Comparison of ENCODE assay signal across 12 cellular contexts in the genomic region with DNA sequence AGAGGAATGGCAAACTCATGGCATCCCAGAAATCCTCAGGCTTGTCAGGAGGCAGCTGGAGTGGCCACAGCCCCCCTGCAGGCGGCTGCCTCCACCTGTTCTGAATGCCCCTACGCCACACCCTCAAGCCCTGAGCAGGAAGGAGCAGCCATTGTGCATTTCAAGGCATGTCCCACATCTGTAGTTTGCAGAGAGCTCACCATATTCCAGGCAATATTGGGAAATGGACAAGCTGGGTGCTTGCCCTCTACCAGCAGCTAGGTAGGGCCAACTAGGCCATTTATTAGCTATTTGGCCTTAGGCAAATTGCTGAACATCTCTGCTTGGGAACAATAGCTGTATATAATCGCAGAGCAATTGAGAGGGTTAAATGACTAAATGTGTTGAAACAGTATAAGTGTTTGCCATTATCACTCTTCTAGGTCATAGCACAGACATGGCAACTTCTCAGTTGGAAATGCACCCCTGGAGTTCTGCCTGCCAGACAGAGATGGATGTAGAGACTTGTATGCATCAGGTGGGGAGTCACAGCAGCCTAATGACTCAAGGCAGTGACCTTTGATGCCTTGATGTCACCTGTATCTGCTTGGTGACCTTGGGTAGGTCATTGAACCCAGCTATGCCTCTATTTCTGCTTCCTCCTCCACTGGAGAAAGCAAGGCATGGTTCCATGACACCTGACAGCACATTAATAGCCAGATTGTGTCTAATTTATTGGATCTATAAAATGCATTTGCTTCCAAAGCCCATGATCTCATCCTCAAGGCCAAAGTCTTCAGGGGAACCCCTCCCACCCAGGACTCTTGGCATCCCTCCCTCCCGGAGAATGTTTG. TPM values are rescaled to one million over a fixed set of nuclear protein-coding genes. Genes with fewer than 3 reads are reported as not detected.
A peak's percentile ranks its signal among the peaks of the same experiment; 100 is the strongest.
DNase-seq lines count a peak whose midpoint lies in the region; ATAC-seq and TF ChIP-seq lines count a peak whose summit lies in the region.
"Had no signal": no experiment of that assay in that cellular context is flagged by ENCODE, and none has a peak within 500 bp of the region (broad histone marks: within the 10 kb centered on the region; RNA-seq: fewer than 3 reads in every experiment).

No MANE protein-coding gene starts in this region.

- H3K4me1 Mint-ChIP-seq in GM23338 = peaks cover 3% of the 10 kb centered on the region; the same call in 2 of the 3 replicates
- H3K4me1 Mint-ChIP-seq: T-cell had no signal

- H3K14ac ChIP-seq in neuronal stem cell (ENCODE audit: low read length) = no peak overlapping the region

- no peak overlapping the region for H3K4me2 ChIP-seq in GM23338
- no peak overlapping the region for H3K4me2 ChIP-seq in neuronal stem cell (ENCODE audit: insufficient read depth, low read length, poor library complexity, severe bottlenecking)

- no peaks in the 10 kb centered on the region for H3K27me3 ChIP-seq in GM23338 (ENCODE audit: insufficient read depth)
- H3K27me3 ChIP-seq in SJCRH30 = no peaks in the 10 kb centered on the region
- peaks cover 0 to 5% (median 0%) of the 10 kb centered on the region in 3 experiments for H3K27me3 ChIP-seq in neuronal stem cell (ENCODE audit: control insufficient read depth in 3 of 3, insufficient read depth in 3 of 3, low read depth in 1 of 3, low read length in 3 of 3)

- no CpG with 5 or more reads among the region's 4 CpGs for WGBS in neuronal stem cell (ENCODE audit: extremely low coverage in 2 of 2, insufficient read length in 2 of 2, insufficient replicate concordance in 1 of 2), 2 donors

- no peak overlapping the region for H2BK15ac ChIP-seq in neuronal stem cell (ENCODE audit: low read length)

- no peaks in the 10 kb centered on the region for H4K20me1 ChIP-seq in GM23338 (replicated peaks; ENCODE audit: insufficient read depth)

- H3K79me2 ChIP-seq in GM23338 (replicated peaks; ENCODE audit: insufficient read depth) = no peaks in the 10 kb centered on the region

- H3K4me1 ChIP-seq in GM23338 (ENCODE audit: insufficient read depth) (no peaks in the 10 kb centered on the region), SJCRH30 (no peaks in the 10 kb centered on the region), neuronal stem cell (ENCODE audit: control insufficient read depth in 2 of 2, insufficient read depth in 1 of 2, low read depth in 1 of 2, low read length in 2 of 2) (peaks cover 4 to 5% of the 10 kb centered on the region in 2 donors)

- in situ Hi-C loops in GM13977 (cut with MboI; ENCODE audit: low pct_unique_long_range_greater_than_20kb, low sequenced_read_pairs, unreplicated experiment) = no loop called here

- H3K36me3 Mint-ChIP-seq in GM23338 (ENCODE audit: low read depth) = no peaks in the 10 kb centered on the region; the same call in 2 of the 3 replicates
- H3K36me3 Mint-ChIP-seq: T-cell had no signal

- peaks cover 15% of the 10 kb centered on the region for H3K9me2 ChIP-seq in GM23338 (ENCODE audit: insufficient read depth)

- H3K9me3 ChIP-seq in SJCRH30 (replicated peaks) (no peaks in the 10 kb centered on the region), neuronal stem cell (replicated peaks in 1 of 2; ENCODE audit: control insufficient read depth in 2 of 2, insufficient read depth in 1 of 2, low read depth in 1 of 2, low read length in 2 of 2) (no peaks in the 10 kb centered on the region)

- H3K27me3 Mint-ChIP-seq in GM23338 (ENCODE audit: insufficient read depth, low read depth, poor library complexity) = peaks cover 11% of the 10 kb centered on the region

- H2AFZ ChIP-seq in GM23338 (peak overlapping the region; percentile 74; the same call in 1 of the 2 replicates), neuronal stem cell (ENCODE audit: low read length) (no peak overlapping the region)

- H3K4me3 Mint-ChIP-seq in GM23338 = no peak overlapping the region
- H3K4me3 Mint-ChIP-seq: H9, T-cell had no signal

- ATAC-seq in GM23338 (peak; percentile 31; the same call in 1 of the 3 replicates), GM18520 (IDR thresholded peaks at IDR 0.05; ENCODE audit: unreplicated experiment) (no peak)
- ATAC-seq: T-cell had no signal

- no peak overlapping the region for H4K91ac ChIP-seq in neuronal stem cell (ENCODE audit: low read depth, low read length, poor library complexity)

- no peak overlapping the region for H3K23ac ChIP-seq in neuronal stem cell (ENCODE audit: low read depth, low read length, poor library complexity)

- H3K9ac ChIP-seq in neuronal stem cell (ENCODE audit: low read depth, low read length, poor library complexity) = peak overlapping the region; percentile 10

- H2BK12ac ChIP-seq in neuronal stem cell (ENCODE audit: low read length) = no peak overlapping the region

- no peak for TF ChIP-seq CTCF in GM23338 (conservative IDR thresholded peaks at IDR 0.05; ENCODE audit: low read depth in 2 of 2)
- no peak for TF ChIP-seq CTCF in LNCaP clone FGC (IDR thresholded peaks at IDR 0.05; ENCODE audit: control insufficient read depth, extremely low read depth, insufficient read depth)
- TF ChIP-seq CTCF in GM13977 (IDR thresholded peaks at IDR 0.05; ENCODE audit: extremely low read depth, insufficient read depth, missing control alignments) = no peak

- peak overlapping the region; percentile 39 for H3K18ac ChIP-seq in neuronal stem cell (ENCODE audit: low read length)

- H2BK5ac ChIP-seq in neuronal stem cell (ENCODE audit: low read length) = no peak overlapping the region

- no peak overlapping the region for H4K8ac ChIP-seq in neuronal stem cell (ENCODE audit: low read depth, low read length)

- H3K4ac ChIP-seq in neuronal stem cell (ENCODE audit: low read length) = no peak overlapping the region

- no peak overlapping the region for H3K27ac Mint-ChIP-seq in GM23338
- H3K27ac Mint-ChIP-seq: H9, T-cell had no signal

- H3K4me3 ChIP-seq in GM23338 (no peak overlapping the region), LNCaP clone FGC (ENCODE audit: low read depth, low read length) (no peak overlapping the region), SJCRH30 (no peak overlapping the region), neuronal stem cell (ENCODE audit: low read length in 2 of 2) (no peak overlapping the region)

- no peak overlapping the region for H2BK120ac ChIP-seq in neuronal stem cell (ENCODE audit: low read depth, low read length)

- DNase-seq in GM23338 (ENCODE audit: low spot score) = no peak
- peak; percentile 80 for DNase-seq in LNCaP clone FGC (ENCODE audit: low read depth)
- peak; percentile 22 to 28 for DNase-seq in SJCRH30
- no peak for DNase-seq in neuronal stem cell (ENCODE audit: low spot score)
- no peak for DNase-seq in dedifferentiated amniotic fluid mesenchymal stem cell (ENCODE audit: extremely low spot score)
- DNase-seq in GM13977 (ENCODE audit: low spot score) = no peak
- DNase-seq: H9, NCI-H1694, NCI-H2171 treated with DMSO at 0.1 percent for 48 hours, NCI-H510A, T-cell had no signal

- H3K9me3 Mint-ChIP-seq in GM23338 = no peaks in the 10 kb centered on the region
- H3K9me3 Mint-ChIP-seq: H9, T-cell had no signal

- H3K79me1 ChIP-seq in neuronal stem cell (ENCODE audit: low read depth, low read length) = no peaks in the 10 kb centered on the region

- H2AK5ac ChIP-seq in neuronal stem cell (ENCODE audit: low read depth, low read length) = no peak overlapping the region

- H3K27ac ChIP-seq in GM23338 (ENCODE audit: low read depth) = no peak overlapping the region
- no peak overlapping the region for H3K27ac ChIP-seq in SJCRH30
- no peak overlapping the region for H3K27ac ChIP-seq in neuronal stem cell (replicated peaks; ENCODE audit: low read length)

- H3K36me3 ChIP-seq in GM23338 (ENCODE audit: insufficient read depth) (no peaks in the 10 kb centered on the region), SJCRH30 (no peaks in the 10 kb centered on the region), neuronal stem cell (replicated peaks in 1 of 2; ENCODE audit: control insufficient read depth in 2 of 2, insufficient read depth in 2 of 2, low read length in 2 of 2) (no peaks in the 10 kb centered on the region)

- H3F3A ChIP-seq in GM23338 (replicated peaks; ENCODE audit: low read depth) = no peaks in the 10 kb centered on the region

TF ChIP-seq in GM23338, 12 proteins besides CTCF, POLR2A, EP300 and RAD21 (continues in another document):
- TF ChIP-seq ZNF331 (CRISPR knock-in tag; IDR thresholded peaks at IDR 0.05; ENCODE audit: low read depth) (no peak), CREB1 (CRISPR knock-in tag; IDR thresholded peaks at IDR 0.05; ENCODE audit: low read depth) (no peak)

RNA-seq across cellular contexts. Expression of a gene that starts 52.8 kb away (rescaled TPM):
- total RNA-seq in GM23338 (2014; rRNA removed; shearing (Covaris generic)) = 21.6 and 22.8 TPM in 2 replicates
- 9.1 and 9.5 TPM in 2 replicates for polyA plus RNA-seq in GM23338 (2016; fragmentation: Nextera tagmentation; extraction: Ambion mirVana)
- 1.9 and 2.0 TPM in 2 replicates for total RNA-seq in SJCRH30 (2014; rRNA removed; shearing (Covaris generic))
- 2.0 TPM for polyA plus RNA-seq in neuronal stem cell (2013, experiment 1 of 2)
- 1.9 TPM for polyA plus RNA-seq in neuronal stem cell (2013, experiment 2 of 2)

Comparison
In these comparisons a context has a peak if more than half of its experiments do, and no peak if none do; other contexts are left out.
1. DNase-seq: peak in LNCaP clone FGC (single experiment) and SJCRH30 (2 of 2); none in GM23338 (single experiment), neuronal stem cell (single experiment), dedifferentiated amniotic fluid mesenchymal stem cell (single experiment) and GM13977 (single experiment).